ENCODE assay signal across 29 cellular contexts in the genomic region with DNA sequence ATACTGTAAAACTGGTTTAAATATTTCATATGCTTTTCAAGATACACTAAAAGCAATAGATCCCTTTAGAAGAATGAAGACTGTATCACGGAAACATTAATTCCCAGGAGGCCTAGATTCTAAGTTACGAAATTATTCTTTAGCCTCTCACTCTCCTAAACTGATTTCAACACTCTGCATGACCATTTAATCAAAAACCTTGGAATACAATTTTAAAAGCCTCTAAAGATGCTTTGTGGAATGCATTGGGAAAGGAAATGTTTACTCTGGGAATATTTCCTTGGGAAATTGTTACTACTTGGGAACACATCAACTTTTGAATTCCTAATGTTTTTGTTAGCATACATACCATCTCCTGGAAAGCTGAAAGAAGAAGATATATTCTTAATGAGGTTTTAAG.
DNase-seq lines count a peak whose midpoint lies in the region; ATAC-seq, FAIRE-seq and TF ChIP-seq lines count a peak whose summit lies in the region.
"Had no signal": no experiment of that assay in that cellular context is flagged by ENCODE, and none has a peak within 500 bp of the region (broad histone marks: within the 10 kb centered on the region; RNA-seq: fewer than 3 reads in every experiment).

No MANE protein-coding gene starts in this region.

- TF ChIP-seq POLR2A in endothelial cell of umbilical vein (IDR thresholded peaks at IDR 0.05; ENCODE audit: low read depth, low read length), result no peak

- H3K4me1 ChIP-seq in left ventricle myocardium inferior (no peaks in the 10 kb centered on the region), endothelial cell of umbilical vein (ENCODE audit: control insufficient read depth, extremely low read depth, insufficient read depth, low read length) (no peaks in the 10 kb centered on the region), mesenchymal stem cell (ENCODE audit: control insufficient read depth, insufficient read depth, low read depth, low read length) (no peaks in the 10 kb centered on the region), aorta (ENCODE audit: control insufficient read depth in 1 of 2, insufficient read depth in 2 of 2, low read length in 2 of 2) (no peaks in the 10 kb centered on the region), mesendoderm (ENCODE audit: control insufficient read depth, low read depth, low read length) (no peaks in the 10 kb centered on the region)
- H3K4me1 ChIP-seq: A549, BLaER1, lower lobe of right lung had no signal

- CTCF ChIA-PET in endothelial cell of umbilical vein (lab: Charles Lee), result no interaction called here

- H4K8ac ChIP-seq in mesenchymal stem cell (ENCODE audit: low read length), result no peak overlapping the region
- no peak overlapping the region for H4K8ac ChIP-seq in mesendoderm (ENCODE audit: low read depth, low read length)

- no TSS peak for BruUV-seq in endothelial cell of umbilical vein (replicated peaks; lab: Mats Ljungman, UMichigan)

- FAIRE-seq in endothelial cell of umbilical vein (lab: Jason Lieb, UNC), result no peak
- no peak for FAIRE-seq in urothelium cell line (lab: Jason Lieb, UNC)
- FAIRE-seq: A549, HepG2, RCC 7860, small intestine had no signal

- H2AFZ ChIP-seq in endothelial cell of umbilical vein (ENCODE audit: low read depth, low read length) (no peak overlapping the region), mesenchymal stem cell (ENCODE audit: low read depth, low read length) (no peak overlapping the region)
- H2AFZ ChIP-seq: hepatocyte had no signal

- no peaks in the 10 kb centered on the region for H4K20me1 ChIP-seq in endothelial cell of umbilical vein (replicated peaks; ENCODE audit: control insufficient read depth, extremely low read depth, insufficient read depth, low read length)
- H4K20me1 ChIP-seq: BLaER1 had no signal

- H3K56ac ChIP-seq in mesendoderm (ENCODE audit: low read length), result no peak overlapping the region

- H3K27ac ChIP-seq in left ventricle myocardium inferior (replicated peaks) (peak overlapping the region; percentile 48), endothelial cell of umbilical vein (ENCODE audit: insufficient read depth, low read depth, low read length) (no peak overlapping the region), mesenchymal stem cell (ENCODE audit: low read length, poor library complexity, severe bottlenecking) (no peak overlapping the region), aorta (ENCODE audit: low read depth in 1 of 2, low read length in 2 of 2) (no peak overlapping the region), mesendoderm (ENCODE audit: low read depth, low read length) (no peak overlapping the region)
- H3K27ac ChIP-seq: A549, BLaER1, hepatocyte, lower lobe of right lung, thoracic aorta had no signal

- TF ChIP-seq CTCF in left ventricle myocardium inferior (IDR thresholded peaks at IDR 0.05; ENCODE audit: borderline replicate concordance) (no peak), endothelial cell of umbilical vein (IDR thresholded peaks at IDR 0.05; ENCODE audit: extremely low read depth in 1 of 2, insufficient read depth in 1 of 2, low read depth in 1 of 2, low read length in 2 of 2) (no peak)

- H4K91ac ChIP-seq in mesenchymal stem cell (ENCODE audit: low read length), result no peak overlapping the region

- H3K79me2 ChIP-seq in endothelial cell of umbilical vein (ENCODE audit: control insufficient read depth, insufficient read depth, low read length) (no peaks in the 10 kb centered on the region), mesendoderm (ENCODE audit: control insufficient read depth, insufficient read depth, low read length) (no peaks in the 10 kb centered on the region)
- H3K79me2 ChIP-seq: hepatocyte had no signal

- no peaks in the 10 kb centered on the region for H3K9me3 ChIP-seq in left ventricle myocardium inferior (replicated peaks)
- no peaks in the 10 kb centered on the region for H3K9me3 ChIP-seq in endothelial cell of umbilical vein (replicated peaks; ENCODE audit: control insufficient read depth, insufficient read depth, low read length)
- H3K9me3 ChIP-seq in mesenchymal stem cell (ENCODE audit: control insufficient read depth, low read length), result peaks cover 3% of the 10 kb centered on the region
- H3K9me3 ChIP-seq in aorta (ENCODE audit: control insufficient read depth, low read length), result no peaks in the 10 kb centered on the region
- H3K9me3 ChIP-seq: A549, BLaER1, HAP-1, lower lobe of right lung, mucosa of descending colon, thoracic aorta had no signal

- no peak for DNase-seq in left ventricle myocardium inferior
- no peak for DNase-seq in cardiac septum (ENCODE audit: low spot score)
- DNase-seq in endothelial cell of umbilical vein (ENCODE audit: low read depth, low spot score), result peak; percentile 45
- peak; percentile 43 for DNase-seq in mesenchymal stem cell
- no peak for DNase-seq in aorta
- DNase-seq in mesendoderm, result no peak
- DNase-seq in activated gamma-delta T cell (lab: John Stamatoyannopoulos, UW), result no peak
- DNase-seq in urothelium cell line (ENCODE audit: low spot score), result no peak
- DNase-seq: activated CD8-positive, alpha-beta T cell treated with anti-CD3 and anti-CD28 coated beads, Interleukin-2, amount 10 ng/mL, durations not matched to agents 7 days and 5 days; activated naive CD4-positive, alpha-beta T cell treated with anti-CD3 and anti-CD28 coated beads, Interleukin-2, amount 10 ng/mL, durations not matched to agents 7 days and 5 days; amniotic stem cell; foreskin melanocyte; Kasumi-1; kidney glomerular epithelial cell; lower lobe of right lung; mucosa of descending colon; MV-4-11; natural killer cell; NCI-H146; NCI-H446 treated with DMSO at 0.1 percent for 48 hours; small intestine; stimulated activated naive CD4-positive, alpha-beta T cell treated with Interleukin-2 at 50 U/mL for 16 hours had no signal

- WGBS in mesenchymal stem cell, result 71% methylated on average over 2 of the region's 2 CpGs
- WGBS in aorta, 2 donors, result 22 to 37% methylated on average over 2 of the region's 2 CpGs
- no CpG with 5 or more reads among the region's 2 CpGs for WGBS in mesendoderm (ENCODE audit: extremely low coverage, insufficient coverage, low lambda C conversion rate)

- H2BK120ac ChIP-seq in mesenchymal stem cell (ENCODE audit: low read depth, low read length), result no peak overlapping the region
- H2BK120ac ChIP-seq in mesendoderm (ENCODE audit: low read depth, low read length), result no peak overlapping the region

- H2BK12ac ChIP-seq in mesenchymal stem cell (ENCODE audit: low read length in 2 of 2), result no peak overlapping the region

- intact Hi-C loops in left ventricle myocardium inferior (cut with micrococcal nuclease), result no loop called here
- intact Hi-C loops in cardiac septum (cut with DNase I), result no loop called here
- intact Hi-C loops in endothelial cell of umbilical vein (cut with micrococcal nuclease), result no loop called here
- intact Hi-C loops in aorta (cut with DNase I), result no loop called here

- H3K4me2 ChIP-seq in endothelial cell of umbilical vein (ENCODE audit: insufficient read depth, low read length), result no peak overlapping the region
- H3K4me2 ChIP-seq in mesenchymal stem cell (ENCODE audit: low read length, poor library complexity, severe bottlenecking), result no peak overlapping the region
- no peak overlapping the region for H3K4me2 ChIP-seq in mesendoderm (ENCODE audit: low read length)
- H3K4me2 ChIP-seq: A549, BLaER1, hepatocyte had no signal

- H3K79me1 ChIP-seq in mesenchymal stem cell (replicated peaks; ENCODE audit: low read length, poor library complexity, severe bottlenecking) (no peaks in the 10 kb centered on the region), mesendoderm (ENCODE audit: low read length) (no peaks in the 10 kb centered on the region)

- H3K4ac ChIP-seq in mesenchymal stem cell (ENCODE audit: low read depth in 1 of 2, low read length in 2 of 2) (no peak overlapping the region), mesendoderm (ENCODE audit: low read depth, low read length) (no peak overlapping the region)

- no peaks in the 10 kb centered on the region for H3K36me3 ChIP-seq in left ventricle myocardium inferior
- no peaks in the 10 kb centered on the region for H3K36me3 ChIP-seq in endothelial cell of umbilical vein (ENCODE audit: control insufficient read depth in 2 of 2, extremely low read depth in 1 of 2, insufficient read depth in 2 of 2, low read length in 2 of 2)
- H3K36me3 ChIP-seq in mesenchymal stem cell (ENCODE audit: control insufficient read depth in 1 of 2, insufficient read depth in 2 of 2, low read depth in 1 of 2, low read length in 2 of 2), result no peaks in the 10 kb centered on the region
- H3K36me3 ChIP-seq in aorta (ENCODE audit: control insufficient read depth in 1 of 2, insufficient read depth in 2 of 2, low read length in 1 of 2), result no peaks in the 10 kb centered on the region
- no peaks in the 10 kb centered on the region for H3K36me3 ChIP-seq in mesendoderm (ENCODE audit: control insufficient read depth, insufficient read depth, low read length)
- H3K36me3 ChIP-seq: BLaER1, HAP-1, lower lobe of right lung, thoracic aorta had no signal

- POLR2A ChIA-PET in endothelial cell of umbilical vein (lab: Charles Lee), result no interaction called here

- H3K9ac ChIP-seq in endothelial cell of umbilical vein (replicated peaks; ENCODE audit: extremely low read depth, insufficient read depth, low read length), result no peak overlapping the region
- H3K9ac ChIP-seq in mesenchymal stem cell (ENCODE audit: low read length), result peak overlapping the region; percentile 25
- no peak overlapping the region for H3K9ac ChIP-seq in mesendoderm (ENCODE audit: low read length)
- H3K9ac ChIP-seq: BLaER1 had no signal

- no peak overlapping the region for H3K14ac ChIP-seq in mesenchymal stem cell (ENCODE audit: low read length in 2 of 2)

- peak; percentile 63 for ATAC-seq in aorta (ENCODE audit: low FRiP score)
- ATAC-seq: A549; activated CD8-positive, alpha-beta T cell treated with anti-CD3 and anti-CD28 coated beads, Interleukin-2, amount 10 ng/mL, durations not matched to agents 7 days and 5 days; HepG2; lower lobe of right lung; mucosa of descending colon; natural killer cell had no signal

- dilution Hi-C loops in endothelial cell of umbilical vein (cut with MboI; ENCODE audit: extremely low pct_ligation_motif_present, low sequenced_read_pairs), result no loop called here

- no peaks in the 10 kb centered on the region for H3K27me3 ChIP-seq in left ventricle myocardium inferior (ENCODE audit: low read depth)
- no peaks in the 10 kb centered on the region for H3K27me3 ChIP-seq in endothelial cell of umbilical vein (ENCODE audit: control insufficient read depth in 2 of 2, insufficient read depth in 2 of 2, low read length in 2 of 2)
- no peaks in the 10 kb centered on the region for H3K27me3 ChIP-seq in mesenchymal stem cell (ENCODE audit: control insufficient read depth in 1 of 2, insufficient read depth in 1 of 2, low read length in 2 of 2)
- no peaks in the 10 kb centered on the region for H3K27me3 ChIP-seq in aorta (ENCODE audit: control insufficient read depth in 1 of 2, insufficient read depth in 2 of 2, low read length in 1 of 2)
- no peaks in the 10 kb centered on the region for H3K27me3 ChIP-seq in mesendoderm (ENCODE audit: insufficient read depth, low read length, poor library complexity)
- H3K27me3 ChIP-seq: BLaER1, hepatocyte had no signal

- H2BK5ac ChIP-seq in mesenchymal stem cell (ENCODE audit: low read depth, low read length, poor library complexity, severe bottlenecking) (no peak overlapping the region), mesendoderm (ENCODE audit: low read length) (no peak overlapping the region)

- H2AK5ac ChIP-seq in mesenchymal stem cell (ENCODE audit: low read length, severe bottlenecking) (no peak overlapping the region), mesendoderm (ENCODE audit: low read length) (no peak overlapping the region)

- H3K18ac ChIP-seq in mesenchymal stem cell (ENCODE audit: low read depth in 1 of 2, low read length in 2 of 2) (no peak overlapping the region), mesendoderm (ENCODE audit: low read length) (no peak overlapping the region)

- H2BK15ac ChIP-seq in mesenchymal stem cell (ENCODE audit: low read depth, poor library complexity, severe bottlenecking) (no peak overlapping the region), mesendoderm (replicated peaks; ENCODE audit: low read depth) (no peak overlapping the region)

- H3K4me3 ChIP-seq in left ventricle myocardium inferior (no peak overlapping the region), endothelial cell of umbilical vein (replicated peaks in 1 of 3; ENCODE audit: insufficient read depth in 1 of 3, low read depth in 1 of 3, low read length in 3 of 3) (no peak overlapping the region), mesenchymal stem cell (ENCODE audit: insufficient read depth in 1 of 2, low read depth in 1 of 2, low read length in 2 of 2) (no peak overlapping the region), aorta (ENCODE audit: low read length in 2 of 2) (no peak overlapping the region), mesendoderm (ENCODE audit: low read length) (no peak overlapping the region)
- H3K4me3 ChIP-seq: A549, BLaER1, HAP-1, hepatocyte, lower lobe of right lung, mucosa of descending colon, thoracic aorta had no signal

- H3K23ac ChIP-seq in mesenchymal stem cell (ENCODE audit: low read length in 2 of 2), result no peak overlapping the region
- no peak overlapping the region for H3K23ac ChIP-seq in mesendoderm (ENCODE audit: low read length)

- no peaks in the 10 kb centered on the region for H3K9me1 ChIP-seq in endothelial cell of umbilical vein (replicated peaks; ENCODE audit: control insufficient read depth, extremely low read depth, insufficient read depth, low read length)

- H4K5ac ChIP-seq in mesendoderm (ENCODE audit: low read length), result no peak overlapping the region

Comparison
In these comparisons a context has a peak if more than half of its experiments do, and no peak if none do; other contexts are left out.
1. DNase-seq: peak in endothelial cell of umbilical vein (single experiment) and mesenchymal stem cell (single experiment); none in left ventricle myocardium inferior (single experiment), cardiac septum (single experiment), aorta (0 of 2), mesendoderm (single experiment), activated gamma-delta T cell (single experiment) and urothelium cell line (single experiment).